Comparison of ENCODE assay signal across 18 cellular contexts in the genomic region with DNA sequence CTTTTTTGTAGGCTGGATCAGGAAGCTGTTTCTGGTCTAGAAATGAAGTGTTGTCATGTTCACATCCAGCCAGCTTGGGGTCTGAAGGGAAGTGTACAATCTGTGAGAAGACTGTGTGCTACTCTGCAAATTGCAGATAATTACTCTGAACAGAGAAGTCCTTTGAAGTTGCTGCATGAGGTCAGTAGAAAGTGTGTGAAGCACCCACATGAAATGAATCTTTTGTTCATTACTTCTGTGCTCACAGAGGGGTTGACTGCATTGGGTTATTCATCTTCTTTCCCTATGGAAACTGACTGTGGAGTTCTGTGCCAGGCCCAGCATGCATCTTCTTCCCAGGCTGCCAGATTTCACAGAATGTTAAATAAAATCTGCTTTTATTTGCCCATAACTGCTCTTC. TPM values are rescaled to one million over a fixed set of nuclear protein-coding genes. Genes with fewer than 3 reads are reported as not detected.
DNase-seq lines count a peak whose midpoint lies in the region; ATAC-seq and TF ChIP-seq lines count a peak whose summit lies in the region.
"Had no signal": no experiment of that assay in that cellular context is flagged by ENCODE, and none has a peak within 500 bp of the region (broad histone marks: within the 10 kb centered on the region; RNA-seq: fewer than 3 reads in every experiment).

No MANE protein-coding gene starts in this region.

- H3K4me3 ChIP-seq in GM23338: no peak overlapping the region
- no peak overlapping the region for H3K4me3 ChIP-seq in astrocyte of the cerebellum (ENCODE audit: low read depth, low read length)
- no peak overlapping the region for H3K4me3 ChIP-seq in effector memory CD4-positive, alpha-beta T cell (ENCODE audit: insufficient read depth, low read depth, low read length, poor library complexity, severe bottlenecking)
- no peak overlapping the region for H3K4me3 ChIP-seq in uterus
- no peak overlapping the region for H3K4me3 ChIP-seq in psoas muscle
- H3K4me3 ChIP-seq: heart left ventricle, lung, suprapubic skin had no signal

- H3K27me3 ChIP-seq in GM23338 (ENCODE audit: insufficient read depth): no peaks in the 10 kb centered on the region
- H3K27me3 ChIP-seq in effector memory CD4-positive, alpha-beta T cell (replicated peaks; ENCODE audit: control insufficient read depth, insufficient read depth, low read length, poor library complexity, severe bottlenecking): no peaks in the 10 kb centered on the region
- H3K27me3 ChIP-seq in uterus: no peaks in the 10 kb centered on the region
- H3K27me3 ChIP-seq in psoas muscle (ENCODE audit: insufficient read depth in 3 of 3, low read length in 2 of 3): no peaks in the 10 kb centered on the region
- H3K27me3 ChIP-seq: heart left ventricle, suprapubic skin had no signal

- intact Hi-C loops in uterus (cut with DNase I; ENCODE audit: low total_unique reads) (no loop called here), psoas muscle (cut with DNase I) (no loop called here)

- H3K9me3 ChIP-seq in effector memory CD4-positive, alpha-beta T cell (ENCODE audit: control insufficient read depth, low read length): no peaks in the 10 kb centered on the region
- H3K9me3 ChIP-seq in uterus: no peaks in the 10 kb centered on the region
- no peaks in the 10 kb centered on the region for H3K9me3 ChIP-seq in psoas muscle
- H3K9me3 ChIP-seq: heart left ventricle, suprapubic skin had no signal

- no peaks in the 10 kb centered on the region; the same call in 2 of the 3 replicates for H3K9me3 Mint-ChIP-seq in GM23338
- H3K9me3 Mint-ChIP-seq: effector memory CD8-positive, alpha-beta T cell; natural killer cell had no signal

- H3K79me2 ChIP-seq in GM23338 (replicated peaks; ENCODE audit: insufficient read depth): no peaks in the 10 kb centered on the region

- H3K27me3 Mint-ChIP-seq in GM23338 (ENCODE audit: insufficient read depth, low read depth, poor library complexity): peaks cover 1% of the 10 kb centered on the region

- no peak overlapping the region for H3K4me2 ChIP-seq in GM23338

- H3K36me3 Mint-ChIP-seq in GM23338 (ENCODE audit: low read depth): no peaks in the 10 kb centered on the region
- H3K36me3 Mint-ChIP-seq: natural killer cell had no signal

- H3K27ac ChIP-seq in GM23338 (ENCODE audit: low read depth) (no peak overlapping the region), uterus (no peak overlapping the region), psoas muscle (no peak overlapping the region)
- no peak overlapping the region for H3K27ac ChIP-seq in effector memory CD4-positive, alpha-beta T cell (ENCODE audit: insufficient read depth, low read length, poor library complexity, severe bottlenecking)
- H3K27ac ChIP-seq: heart left ventricle, suprapubic skin had no signal

- H3F3A ChIP-seq in GM23338 (replicated peaks; ENCODE audit: low read depth): no peaks in the 10 kb centered on the region

- DNase-seq in GM23338 (ENCODE audit: low spot score) (no peak), NCI-H2227 treated with DMSO at 0.1 percent for 48 hours (lab: John Stamatoyannopoulos, UW) (peak; percentile 65), astrocyte of the cerebellum (ENCODE audit: low read depth) (peak; percentile 43), middle frontal gyrus (ENCODE audit: extremely low spot score, low spot score) (peak; percentile 10), GOT3 (lab: John Stamatoyannopoulos, UW) (no peak), uterus (no peak), psoas muscle (no peak)
- DNase-seq in effector memory CD4-positive, alpha-beta T cell: no peak
- DNase-seq: activated CD4-positive, alpha-beta T cell treated with anti-CD3 and anti-CD28 coated beads, Interleukin-2, amount 50 U/mL, for 1 hour; amniotic stem cell; central memory CD4-positive, alpha-beta T cell; effector memory CD8-positive, alpha-beta T cell; heart left ventricle; KG1; natural killer cell; NCI-H345 had no signal

- H3K9me2 ChIP-seq in GM23338 (ENCODE audit: insufficient read depth): peaks cover 16% of the 10 kb centered on the region; the same call in 1 of the 2 replicates

- H3K4me1 Mint-ChIP-seq in GM23338: peaks cover 17% of the 10 kb centered on the region
- H3K4me1 Mint-ChIP-seq: natural killer cell had no signal

- no peaks in the 10 kb centered on the region for H4K20me1 ChIP-seq in GM23338 (replicated peaks; ENCODE audit: insufficient read depth)

- H2AFZ ChIP-seq in GM23338: peak overlapping the region; percentile 83

- H3K36me3 ChIP-seq in GM23338 (ENCODE audit: insufficient read depth) (no peaks in the 10 kb centered on the region), uterus (no peaks in the 10 kb centered on the region), psoas muscle (ENCODE audit: insufficient read depth in 1 of 2, low read depth in 1 of 2) (no peaks in the 10 kb centered on the region)
- H3K36me3 ChIP-seq in effector memory CD4-positive, alpha-beta T cell (ENCODE audit: control insufficient read depth, insufficient read depth, low read length): no peaks in the 10 kb centered on the region
- H3K36me3 ChIP-seq: heart left ventricle, suprapubic skin had no signal

- ATAC-seq in GM23338 (no peak), psoas muscle (no peak)
- ATAC-seq: effector memory CD8-positive, alpha-beta T cell; heart left ventricle; natural killer cell had no signal

- TF ChIP-seq CTCF in GM23338 (conservative IDR thresholded peaks at IDR 0.05; ENCODE audit: low read depth in 2 of 2) (no peak), astrocyte of the cerebellum (IDR thresholded peaks at IDR 0.05; ENCODE audit: low read depth, low read length, missing control alignments) (no peak), uterus (IDR thresholded peaks at IDR 0.05) (no peak), psoas muscle (IDR thresholded peaks at IDR 0.05) (no peak)

- H3K27ac Mint-ChIP-seq in GM23338: no peak overlapping the region
- H3K27ac Mint-ChIP-seq: effector memory CD8-positive, alpha-beta T cell; natural killer cell had no signal

- H3K4me3 Mint-ChIP-seq in GM23338: no peak overlapping the region
- H3K4me3 Mint-ChIP-seq: effector memory CD8-positive, alpha-beta T cell; natural killer cell had no signal

- H3K4me1 ChIP-seq in GM23338 (ENCODE audit: insufficient read depth) (peaks cover 13% of the 10 kb centered on the region), uterus (no peaks in the 10 kb centered on the region), psoas muscle (no peaks in the 10 kb centered on the region)
- H3K4me1 ChIP-seq in effector memory CD4-positive, alpha-beta T cell (ENCODE audit: control insufficient read depth, insufficient read depth, low read length, poor library complexity, severe bottlenecking): no peaks in the 10 kb centered on the region
- H3K4me1 ChIP-seq: heart left ventricle, suprapubic skin had no signal

- in situ Hi-C loops in astrocyte of the cerebellum (cut with HindIII; ENCODE audit: low sequenced_read_pairs): no loop called here

- TF ChIP-seq POLR2A in uterus (IDR thresholded peaks at IDR 0.05): no peak

TF ChIP-seq in GM23338, 12 proteins besides CTCF, POLR2A, EP300 and RAD21:
- no peak for TF ChIP-seq STAT1 (IDR thresholded peaks at IDR 0.05; ENCODE audit: unreplicated experiment)
- no peak for TF ChIP-seq NANOG (IDR thresholded peaks at IDR 0.05; ENCODE audit: borderline replicate concordance)
- TF ChIP-seq JUNB (IDR thresholded peaks at IDR 0.05; ENCODE audit: unreplicated experiment): no peak
- TF ChIP-seq ZNF114 (CRISPR knock-in tag; IDR thresholded peaks at IDR 0.05): no peak
- no peak for TF ChIP-seq CREB1 (CRISPR knock-in tag; IDR thresholded peaks at IDR 0.05; ENCODE audit: low read depth)
- TF ChIP-seq EZH2 (IDR thresholded peaks at IDR 0.05; ENCODE audit: low read depth, unreplicated experiment): no peak
TF ChIP-seq in GM23338: peak in this region for 0.

RNA-seq across cellular contexts. Expression of a gene that starts 47.1 kb away (rescaled TPM):
- 34.3 and 35.9 TPM in 2 replicates for total RNA-seq in GM23338 (2014; rRNA removed; shearing (Covaris generic))
- polyA plus RNA-seq in GM23338 (2016; fragmentation: Nextera tagmentation; extraction: Ambion mirVana): 25.3 and 31.0 TPM in 2 replicates
- total RNA-seq in uterus: 10 to 100 TPM in 1 of 4 donors, 1 to 10 TPM in 3; 1.0 to 11.2 (median 3.5) TPM
- 1 to 10 TPM in 2 of 4 donors, under 1 TPM in 2; 0.79 to 2.9 (median 1.5) TPM for total RNA-seq in psoas muscle
- polyA plus RNA-seq in psoas muscle: 1 to 10 TPM in 2 of 3 donors, under 1 TPM in 1; 0.55 to 2.0 (median 1.5) TPM

Comparison
In these comparisons a context has a peak if more than half of its experiments do, and no peak if none do; other contexts are left out.
1. DNase-seq: peak in NCI-H2227 treated with DMSO at 0.1 percent for 48 hours (single experiment), astrocyte of the cerebellum (single experiment) and middle frontal gyrus (single experiment); none in GM23338 (single experiment), GOT3 (single experiment), effector memory CD4-positive, alpha-beta T cell (0 of 3), uterus (0 of 2) and psoas muscle (0 of 2).